ENCODE assay signal across 1 cellular context in the genomic region with DNA sequence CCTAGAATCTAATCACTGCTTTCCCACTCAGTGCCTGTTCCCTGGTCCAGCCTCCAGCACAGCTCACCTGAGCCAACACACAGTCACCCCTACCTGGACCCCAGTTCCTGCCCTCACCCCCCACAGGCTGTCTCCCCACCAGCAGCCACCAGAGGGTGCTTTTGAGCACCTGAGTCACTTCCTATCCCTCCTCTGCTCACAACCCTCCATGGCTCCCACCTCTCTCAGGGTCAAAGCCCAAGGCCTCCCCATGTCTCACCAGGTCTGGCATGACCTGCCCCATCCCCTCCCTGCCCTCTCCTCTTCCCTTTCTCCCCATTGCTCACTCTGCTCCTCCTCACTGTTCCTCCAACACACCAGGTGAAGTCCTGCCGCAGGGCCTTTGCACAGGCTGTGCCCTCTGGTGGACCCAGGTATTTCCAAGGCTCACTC.
A peak's percentile ranks its signal among the peaks of the same experiment; 100 is the strongest.
TF ChIP-seq lines count a peak whose summit lies in the region.

No MANE protein-coding gene starts in this region.

TF ChIP-seq in HepG2, 621 proteins besides CTCF, POLR2A, EP300 and RAD21 (continued from another document):
- TF ChIP-seq, protein P1, sequence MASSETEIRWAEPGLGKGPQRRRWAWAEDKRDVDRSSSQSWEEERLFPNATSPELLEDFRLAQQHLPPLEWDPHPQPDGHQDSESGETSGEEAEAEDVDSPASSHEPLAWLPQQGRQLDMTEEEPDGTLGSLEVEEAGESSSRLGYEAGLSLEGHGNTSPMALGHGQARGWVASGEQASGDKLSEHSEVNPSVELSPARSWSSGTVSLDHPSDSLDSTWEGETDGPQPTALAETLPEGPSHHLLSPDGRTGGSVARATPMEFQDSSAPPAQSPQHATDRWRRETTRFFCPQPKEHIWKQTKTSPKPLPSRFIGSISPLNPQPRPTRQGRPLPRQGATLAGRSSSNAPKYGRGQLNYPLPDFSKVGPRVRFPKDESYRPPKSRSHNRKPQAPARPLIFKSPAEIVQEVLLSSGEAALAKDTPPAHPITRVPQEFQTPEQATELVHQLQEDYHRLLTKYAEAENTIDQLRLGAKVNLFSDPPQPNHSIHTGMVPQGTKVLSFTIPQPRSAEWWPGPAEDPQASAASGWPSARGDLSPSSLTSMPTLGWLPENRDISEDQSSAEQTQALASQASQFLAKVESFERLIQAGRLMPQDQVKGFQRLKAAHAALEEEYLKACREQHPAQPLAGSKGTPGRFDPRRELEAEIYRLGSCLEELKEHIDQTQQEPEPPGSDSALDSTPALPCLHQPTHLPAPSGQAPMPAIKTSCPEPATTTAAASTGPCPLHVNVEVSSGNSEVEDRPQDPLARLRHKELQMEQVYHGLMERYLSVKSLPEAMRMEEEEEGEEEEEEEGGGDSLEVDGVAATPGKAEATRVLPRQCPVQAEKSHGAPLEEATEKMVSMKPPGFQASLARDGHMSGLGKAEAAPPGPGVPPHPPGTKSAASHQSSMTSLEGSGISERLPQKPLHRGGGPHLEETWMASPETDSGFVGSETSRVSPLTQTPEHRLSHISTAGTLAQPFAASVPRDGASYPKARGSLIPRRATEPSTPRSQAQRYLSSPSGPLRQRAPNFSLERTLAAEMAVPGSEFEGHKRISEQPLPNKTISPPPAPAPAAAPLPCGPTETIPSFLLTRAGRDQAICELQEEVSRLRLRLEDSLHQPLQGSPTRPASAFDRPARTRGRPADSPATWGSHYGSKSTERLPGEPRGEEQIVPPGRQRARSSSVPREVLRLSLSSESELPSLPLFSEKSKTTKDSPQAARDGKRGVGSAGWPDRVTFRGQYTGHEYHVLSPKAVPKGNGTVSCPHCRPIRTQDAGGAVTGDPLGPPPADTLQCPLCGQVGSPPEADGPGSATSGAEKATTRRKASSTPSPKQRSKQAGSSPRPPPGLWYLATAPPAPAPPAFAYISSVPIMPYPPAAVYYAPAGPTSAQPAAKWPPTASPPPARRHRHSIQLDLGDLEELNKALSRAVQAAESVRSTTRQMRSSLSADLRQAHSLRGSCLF (CRISPR knock-in tag; IDR thresholded peaks at IDR 0.05; ENCODE audit: borderline replicate concordance): no peak
- TF ChIP-seq SAFB2 (CRISPR knock-in tag; IDR thresholded peaks at IDR 0.05; ENCODE audit: borderline replicate concordance, low read depth): no peak
- TF ChIP-seq, protein P2, sequence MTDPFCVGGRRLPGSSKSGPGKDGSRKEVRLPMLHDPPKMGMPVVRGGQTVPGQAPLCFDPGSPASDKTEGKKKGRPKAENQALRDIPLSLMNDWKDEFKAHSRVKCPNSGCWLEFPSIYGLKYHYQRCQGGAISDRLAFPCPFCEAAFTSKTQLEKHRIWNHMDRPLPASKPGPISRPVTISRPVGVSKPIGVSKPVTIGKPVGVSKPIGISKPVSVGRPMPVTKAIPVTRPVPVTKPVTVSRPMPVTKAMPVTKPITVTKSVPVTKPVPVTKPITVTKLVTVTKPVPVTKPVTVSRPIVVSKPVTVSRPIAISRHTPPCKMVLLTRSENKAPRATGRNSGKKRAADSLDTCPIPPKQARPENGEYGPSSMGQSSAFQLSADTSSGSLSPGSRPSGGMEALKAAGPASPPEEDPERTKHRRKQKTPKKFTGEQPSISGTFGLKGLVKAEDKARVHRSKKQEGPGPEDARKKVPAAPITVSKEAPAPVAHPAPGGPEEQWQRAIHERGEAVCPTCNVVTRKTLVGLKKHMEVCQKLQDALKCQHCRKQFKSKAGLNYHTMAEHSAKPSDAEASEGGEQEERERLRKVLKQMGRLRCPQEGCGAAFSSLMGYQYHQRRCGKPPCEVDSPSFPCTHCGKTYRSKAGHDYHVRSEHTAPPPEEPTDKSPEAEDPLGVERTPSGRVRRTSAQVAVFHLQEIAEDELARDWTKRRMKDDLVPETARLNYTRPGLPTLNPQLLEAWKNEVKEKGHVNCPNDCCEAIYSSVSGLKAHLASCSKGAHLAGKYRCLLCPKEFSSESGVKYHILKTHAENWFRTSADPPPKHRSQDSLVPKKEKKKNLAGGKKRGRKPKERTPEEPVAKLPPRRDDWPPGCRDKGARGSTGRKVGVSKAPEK (CRISPR knock-in tag; IDR thresholded peaks at IDR 0.05; ENCODE audit: borderline replicate concordance): no peak
- no peak for TF ChIP-seq RARG (CRISPR knock-in tag; IDR thresholded peaks at IDR 0.05; ENCODE audit: low read depth)
- 0 out of 2 replicates have a peak, but pooled peaks have one; percentile 15 for TF ChIP-seq ZNF331 (CRISPR knock-in tag; IDR thresholded peaks at IDR 0.05)
- TF ChIP-seq, protein P3, sequence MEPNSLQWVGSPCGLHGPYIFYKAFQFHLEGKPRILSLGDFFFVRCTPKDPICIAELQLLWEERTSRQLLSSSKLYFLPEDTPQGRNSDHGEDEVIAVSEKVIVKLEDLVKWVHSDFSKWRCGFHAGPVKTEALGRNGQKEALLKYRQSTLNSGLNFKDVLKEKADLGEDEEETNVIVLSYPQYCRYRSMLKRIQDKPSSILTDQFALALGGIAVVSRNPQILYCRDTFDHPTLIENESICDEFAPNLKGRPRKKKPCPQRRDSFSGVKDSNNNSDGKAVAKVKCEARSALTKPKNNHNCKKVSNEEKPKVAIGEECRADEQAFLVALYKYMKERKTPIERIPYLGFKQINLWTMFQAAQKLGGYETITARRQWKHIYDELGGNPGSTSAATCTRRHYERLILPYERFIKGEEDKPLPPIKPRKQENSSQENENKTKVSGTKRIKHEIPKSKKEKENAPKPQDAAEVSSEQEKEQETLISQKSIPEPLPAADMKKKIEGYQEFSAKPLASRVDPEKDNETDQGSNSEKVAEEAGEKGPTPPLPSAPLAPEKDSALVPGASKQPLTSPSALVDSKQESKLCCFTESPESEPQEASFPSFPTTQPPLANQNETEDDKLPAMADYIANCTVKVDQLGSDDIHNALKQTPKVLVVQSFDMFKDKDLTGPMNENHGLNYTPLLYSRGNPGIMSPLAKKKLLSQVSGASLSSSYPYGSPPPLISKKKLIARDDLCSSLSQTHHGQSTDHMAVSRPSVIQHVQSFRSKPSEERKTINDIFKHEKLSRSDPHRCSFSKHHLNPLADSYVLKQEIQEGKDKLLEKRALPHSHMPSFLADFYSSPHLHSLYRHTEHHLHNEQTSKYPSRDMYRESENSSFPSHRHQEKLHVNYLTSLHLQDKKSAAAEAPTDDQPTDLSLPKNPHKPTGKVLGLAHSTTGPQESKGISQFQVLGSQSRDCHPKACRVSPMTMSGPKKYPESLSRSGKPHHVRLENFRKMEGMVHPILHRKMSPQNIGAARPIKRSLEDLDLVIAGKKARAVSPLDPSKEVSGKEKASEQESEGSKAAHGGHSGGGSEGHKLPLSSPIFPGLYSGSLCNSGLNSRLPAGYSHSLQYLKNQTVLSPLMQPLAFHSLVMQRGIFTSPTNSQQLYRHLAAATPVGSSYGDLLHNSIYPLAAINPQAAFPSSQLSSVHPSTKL (CRISPR knock-in tag; IDR thresholded peaks at IDR 0.05): no peak
- TF ChIP-seq ZSCAN31 (CRISPR knock-in tag; IDR thresholded peaks at IDR 0.05; ENCODE audit: low read depth): no peak
- TF ChIP-seq NR2F1 (CRISPR knock-in tag; IDR thresholded peaks at IDR 0.05): no peak
- TF ChIP-seq KAT7 (CRISPR knock-in tag; IDR thresholded peaks at IDR 0.05; ENCODE audit: borderline replicate concordance): no peak
- TF ChIP-seq TAF15 (IDR thresholded peaks at IDR 0.05; ENCODE audit: low read depth, low read length, poor library complexity, severe bottlenecking): no peak
- TF ChIP-seq ZNF446 (CRISPR knock-in tag; IDR thresholded peaks at IDR 0.05): no peak
- no peak for TF ChIP-seq ZNF496 (CRISPR knock-in tag; IDR thresholded peaks at IDR 0.05; ENCODE audit: insufficient replicate concordance)
- TF ChIP-seq KDM2A (CRISPR knock-in tag; IDR thresholded peaks at IDR 0.05; ENCODE audit: borderline replicate concordance, low read depth): no peak
- TF ChIP-seq, protein P4, sequence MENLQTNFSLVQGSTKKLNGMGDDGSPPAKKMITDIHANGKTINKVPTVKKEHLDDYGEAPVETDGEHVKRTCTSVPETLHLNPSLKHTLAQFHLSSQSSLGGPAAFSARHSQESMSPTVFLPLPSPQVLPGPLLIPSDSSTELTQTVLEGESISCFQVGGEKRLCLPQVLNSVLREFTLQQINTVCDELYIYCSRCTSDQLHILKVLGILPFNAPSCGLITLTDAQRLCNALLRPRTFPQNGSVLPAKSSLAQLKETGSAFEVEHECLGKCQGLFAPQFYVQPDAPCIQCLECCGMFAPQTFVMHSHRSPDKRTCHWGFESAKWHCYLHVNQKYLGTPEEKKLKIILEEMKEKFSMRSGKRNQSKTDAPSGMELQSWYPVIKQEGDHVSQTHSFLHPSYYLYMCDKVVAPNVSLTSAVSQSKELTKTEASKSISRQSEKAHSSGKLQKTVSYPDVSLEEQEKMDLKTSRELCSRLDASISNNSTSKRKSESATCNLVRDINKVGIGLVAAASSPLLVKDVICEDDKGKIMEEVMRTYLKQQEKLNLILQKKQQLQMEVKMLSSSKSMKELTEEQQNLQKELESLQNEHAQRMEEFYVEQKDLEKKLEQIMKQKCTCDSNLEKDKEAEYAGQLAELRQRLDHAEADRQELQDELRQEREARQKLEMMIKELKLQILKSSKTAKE (CRISPR knock-in tag; IDR thresholded peaks at IDR 0.05; ENCODE audit: borderline replicate concordance): no peak
